Comparison of ENCODE assay signal across 10 cellular contexts in genomic region chr14:83287300-83287699, GRCh38.
"Had no signal": no experiment of that assay in that cellular context is flagged by ENCODE, and none has a peak within 500 bp of the region (broad histone marks: within the 10 kb centered on the region; RNA-seq: fewer than 3 reads in every experiment).

No MANE protein-coding gene starts in this region.

- FAIRE-seq: H1, H54, HTR-8/SVneo, K562 had no signal

- ATAC-seq: GM23338, HCT116, K562 had no signal

- DNase-seq: HFFc6, IMR-90, KG1 had no signal

- H2AFZ ChIP-seq: GM23338 had no signal

- H3K4me2 ChIP-seq: GM23338 had no signal

- H3K9me3 ChIP-seq: HAP-1 had no signal

- H3K36me3 ChIP-seq: HAP-1 had no signal

- H3K4me3 ChIP-seq: GM23338, HAP-1, K562 had no signal
